ENCODE assay signal across 8 cellular contexts in genomic region chr13:98445340-98446233, GRCh38.
DNase-seq lines count a peak whose midpoint lies in the region; ATAC-seq and TF ChIP-seq lines count a peak whose summit lies in the region.

No MANE protein-coding gene starts in this region.

- POLR2A ChIA-PET in A673 (lab: Charles Lee; ENCODE audit: low non-redundant PET) = no interaction called here

- no peak overlapping the region for H3K4me3 Mint-ChIP-seq in mesothelial cell of epicardium

- DNase-seq in A673 (ENCODE audit: low spot score) (peak; percentile 74), NCI-H345 (lab: John Stamatoyannopoulos, UW) (peak; percentile 53), dorsolateral prefrontal cortex (peak in 9 of 10 donors; percentile 55 to 74 (median 65)), mesothelial cell of epicardium (ENCODE audit: low spot score in 2 of 2, unreplicated experiment in 2 of 2) (peak; percentile 50 to 79)
- peak; percentile 72 to 73 for DNase-seq in activated CD4-positive, alpha-beta T cell treated with anti-CD3 and anti-CD28 coated beads, Interleukin-2, amount 50 U/mL, for 4 hours
- DNase-seq in stimulated activated CD8-positive, alpha-beta memory T cell treated with anti-CD3 and anti-CD28 coated beads, Interleukin-7, amount 100 ng/mL, for 1 hour (ENCODE audit: low read depth in 2 of 2) = peak; percentile 61 to 65

- no TSS peak for BruUV-seq in A673 (replicated peaks; lab: Mats Ljungman, UMichigan)

- H3K4me3 ChIP-seq in A673 (ENCODE audit: low read depth, low read length, poor library complexity, severe bottlenecking) (no peak overlapping the region), dorsolateral prefrontal cortex (no peak overlapping the region)

- no peaks in the 10 kb centered on the region for H3K27me3 Mint-ChIP-seq in mesothelial cell of epicardium (ENCODE audit: low read depth)

- H3K27me3 ChIP-seq in A673 (replicated peaks; ENCODE audit: insufficient read depth, low read depth, low read length, poor library complexity) (no peaks in the 10 kb centered on the region), dorsolateral prefrontal cortex (no peaks in the 10 kb centered on the region)

- TF ChIP-seq CTCF in A673 (conservative IDR thresholded peaks at IDR 0.05; ENCODE audit: low read depth, low read length) (peak; percentile 94), dorsolateral prefrontal cortex (IDR thresholded peaks at IDR 0.05 in 54 of 56, conservative IDR thresholded peaks at IDR 0.05 in 2 of 56; ENCODE audit: low read depth in 1 of 56, partially characterized antibody in 56 of 56) (peak; percentile 71 to 98 (median 95)), mesothelial cell of epicardium (IDR thresholded peaks at IDR 0.05; ENCODE audit: unreplicated experiment) (peak; percentile 80)

- no peaks in the 10 kb centered on the region for H3K4me1 Mint-ChIP-seq in mesothelial cell of epicardium

- H3K27ac Mint-ChIP-seq in mesothelial cell of epicardium = peak overlapping the region; percentile 47

- H3K4me1 ChIP-seq in A673 (ENCODE audit: insufficient read depth, low read length, poor library complexity, severe bottlenecking) = peaks cover 6% of the 10 kb centered on the region

- CTCF ChIA-PET in A673 (lab: Charles Lee) = interaction anchor here (0.6 to 2.3 kb wide), 12 partner anchors 9 to 412 kb away, joined by 3 to 18 read pairs (median 4); no protein-coding TSS in a partner anchor

- peak overlapping the region; percentile 23 for H3K27ac ChIP-seq in A673 (ENCODE audit: low read depth, low read length, poor library complexity, severe bottlenecking)
- peak overlapping the region in 37 of 59 donors; percentile 13 to 87 (median 47) for H3K27ac ChIP-seq in dorsolateral prefrontal cortex

- intact Hi-C loops in A673 (cut with micrococcal nuclease; ENCODE audit: unreplicated experiment) = loop anchor here (1.0 to 5.0 kb wide), 4 partner anchors 207 to 398 kb away; partner anchors contain the start of gene FARP1
- intact Hi-C loops in dorsolateral prefrontal cortex (cut with DNase I) = loop anchor here (1.0 to 10.0 kb wide), 6 partner anchors 132 to 588 kb away; partner anchors contain the start of genes STK24 (in 2 of the 2) and FARP1 (in 1 of the 2)

- peaks cover 35% of the 10 kb centered on the region for H3K36me3 Mint-ChIP-seq in mesothelial cell of epicardium

- H3K36me3 ChIP-seq in A673 (ENCODE audit: insufficient read depth, low read length, poor library complexity, severe bottlenecking) = peaks cover 48% of the 10 kb centered on the region

- ATAC-seq in GM18502 (IDR thresholded peaks at IDR 0.05; ENCODE audit: poor library complexity, unreplicated experiment) = peak; percentile 96
- peak; percentile 83 for ATAC-seq in HG02938 (IDR thresholded peaks at IDR 0.05; ENCODE audit: unreplicated experiment)

- H3K9me3 ChIP-seq in A673 (ENCODE audit: low read depth, low read length, poor library complexity, severe bottlenecking) = no peaks in the 10 kb centered on the region

- H3K9me3 Mint-ChIP-seq in mesothelial cell of epicardium = no peaks in the 10 kb centered on the region
